1 cellular context compared by ENCODE assay signal in the genomic region with DNA sequence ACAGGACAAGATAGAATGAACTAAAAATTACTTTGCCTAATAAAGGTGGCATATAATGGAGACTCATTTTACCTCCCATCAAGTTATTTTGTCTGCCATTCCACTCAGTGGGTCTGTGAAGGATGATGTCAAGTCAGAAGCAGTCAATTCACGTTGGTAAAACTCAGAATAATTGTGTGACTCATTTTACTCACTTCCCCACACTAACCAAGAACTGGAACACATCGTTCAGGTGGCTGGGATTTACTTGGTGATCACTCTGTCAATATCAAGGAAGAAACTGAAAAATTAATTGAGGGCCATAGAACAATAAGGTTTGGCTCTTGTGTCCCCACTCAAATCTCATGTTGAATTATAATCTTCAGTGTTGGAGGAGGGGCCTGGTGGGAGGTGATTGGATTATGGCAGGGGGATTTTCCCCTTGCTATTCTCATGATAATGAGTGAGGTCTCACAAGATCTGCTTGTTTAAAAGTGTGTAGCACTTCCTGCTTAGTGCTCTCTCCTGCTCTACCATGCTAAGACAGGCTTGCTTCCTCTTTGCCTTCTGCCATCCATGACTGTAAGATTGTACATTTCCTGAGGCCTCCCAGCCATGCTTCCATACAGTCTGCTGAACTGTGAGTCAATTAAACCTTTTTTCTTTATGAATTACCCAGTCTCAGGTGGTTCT.
A peak's percentile ranks its signal among the peaks of the same experiment; 100 is the strongest.
TF ChIP-seq lines count a peak whose summit lies in the region.

No MANE protein-coding gene starts in this region.

TF ChIP-seq in GM12878, 131 proteins besides CTCF, POLR2A, EP300 and RAD21 (continued from another document):
- TF ChIP-seq, protein P1, sequence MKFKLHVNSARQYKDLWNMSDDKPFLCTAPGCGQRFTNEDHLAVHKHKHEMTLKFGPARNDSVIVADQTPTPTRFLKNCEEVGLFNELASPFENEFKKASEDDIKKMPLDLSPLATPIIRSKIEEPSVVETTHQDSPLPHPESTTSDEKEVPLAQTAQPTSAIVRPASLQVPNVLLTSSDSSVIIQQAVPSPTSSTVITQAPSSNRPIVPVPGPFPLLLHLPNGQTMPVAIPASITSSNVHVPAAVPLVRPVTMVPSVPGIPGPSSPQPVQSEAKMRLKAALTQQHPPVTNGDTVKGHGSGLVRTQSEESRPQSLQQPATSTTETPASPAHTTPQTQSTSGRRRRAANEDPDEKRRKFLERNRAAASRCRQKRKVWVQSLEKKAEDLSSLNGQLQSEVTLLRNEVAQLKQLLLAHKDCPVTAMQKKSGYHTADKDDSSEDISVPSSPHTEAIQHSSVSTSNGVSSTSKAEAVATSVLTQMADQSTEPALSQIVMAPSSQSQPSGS (IDR thresholded peaks at IDR 0.05; ENCODE audit: low read length): 0 out of 2 replicates have a peak, but pooled peaks have one; percentile 18
- TF ChIP-seq JUNB (IDR thresholded peaks at IDR 0.05) (peak; percentile 43), IKZF2 (IDR thresholded peaks at IDR 0.05) (0 out of 4 replicates have a peak, but pooled peaks have one; percentile 12 to 13), ATF7 (IDR thresholded peaks at IDR 0.05; ENCODE audit: low read depth) (0 out of 2 replicates have a peak, but pooled peaks have one; percentile 13)
- TF ChIP-seq, protein P2, sequence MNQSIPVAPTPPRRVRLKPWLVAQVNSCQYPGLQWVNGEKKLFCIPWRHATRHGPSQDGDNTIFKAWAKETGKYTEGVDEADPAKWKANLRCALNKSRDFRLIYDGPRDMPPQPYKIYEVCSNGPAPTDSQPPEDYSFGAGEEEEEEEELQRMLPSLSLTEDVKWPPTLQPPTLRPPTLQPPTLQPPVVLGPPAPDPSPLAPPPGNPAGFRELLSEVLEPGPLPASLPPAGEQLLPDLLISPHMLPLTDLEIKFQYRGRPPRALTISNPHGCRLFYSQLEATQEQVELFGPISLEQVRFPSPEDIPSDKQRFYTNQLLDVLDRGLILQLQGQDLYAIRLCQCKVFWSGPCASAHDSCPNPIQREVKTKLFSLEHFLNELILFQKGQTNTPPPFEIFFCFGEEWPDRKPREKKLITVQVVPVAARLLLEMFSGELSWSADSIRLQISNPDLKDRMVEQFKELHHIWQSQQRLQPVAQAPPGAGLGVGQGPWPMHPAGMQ (IDR thresholded peaks at IDR 0.05; ENCODE audit: borderline replicate concordance): no peak
